9 cellular contexts compared by ENCODE assay signal in genomic region chr11:8671242-8671641, GRCh38. TPM values are rescaled to one million over a fixed set of nuclear protein-coding genes. Genes with fewer than 3 reads are reported as not detected.
DNase-seq lines count a peak whose midpoint lies in the region; ATAC-seq, FAIRE-seq and TF ChIP-seq lines count a peak whose summit lies in the region.
"Had no signal": no experiment of that assay in that cellular context is flagged by ENCODE, and none has a peak within 500 bp of the region (broad histone marks: within the 10 kb centered on the region; RNA-seq: fewer than 3 reads in every experiment).

No MANE protein-coding gene starts in this region.

- H3F3A ChIP-seq in neural progenitor cell (ENCODE audit: low read depth), result peaks cover 33% of the 10 kb centered on the region

- H3K27me3 Mint-ChIP-seq in neural progenitor cell (ENCODE audit: insufficient read depth, low read depth), result peaks cover 3% of the 10 kb centered on the region
- H3K27me3 Mint-ChIP-seq in activated T-helper 17 cell treated with anti-CD3 and anti-CD28 coated beads, Interleukin-2, amount 50 U/mL, for 72 hours, result no peaks in the 10 kb centered on the region
- H3K27me3 Mint-ChIP-seq: naive B cell had no signal

- H2AFZ ChIP-seq in neural progenitor cell (replicated peaks), result no peak overlapping the region

- no peaks in the 10 kb centered on the region for H3K27me3 ChIP-seq in neural progenitor cell
- no peaks in the 10 kb centered on the region for H3K27me3 ChIP-seq in small intestine (ENCODE audit: control insufficient read depth in 2 of 2, insufficient read depth in 2 of 2, low read length in 2 of 2)

- no peaks in the 10 kb centered on the region for H3K36me3 ChIP-seq in neural progenitor cell
- peaks cover 0 to 13% of the 10 kb centered on the region in 2 donors for H3K36me3 ChIP-seq in small intestine (ENCODE audit: control insufficient read depth in 2 of 2, insufficient read depth in 2 of 2, low read length in 2 of 2)

- H3K79me2 ChIP-seq in neural progenitor cell (ENCODE audit: low read depth), result no peaks in the 10 kb centered on the region

- no peak for FAIRE-seq in small intestine (lab: Jason Lieb, UNC)

- H3K4me1 ChIP-seq in neural progenitor cell (peaks cover 41% of the 10 kb centered on the region), small intestine (ENCODE audit: control insufficient read depth in 2 of 2, insufficient read depth in 1 of 2, low read depth in 1 of 2, low read length in 1 of 2) (no peaks in the 10 kb centered on the region)

- no peak overlapping the region for H3K9ac ChIP-seq in neural progenitor cell

- peaks cover 9% of the 10 kb centered on the region for H3K36me3 Mint-ChIP-seq in neural progenitor cell
- peaks cover 66% of the 10 kb centered on the region for H3K36me3 Mint-ChIP-seq in activated T-helper 17 cell treated with anti-CD3 and anti-CD28 coated beads, Interleukin-2, amount 50 U/mL, for 72 hours (ENCODE audit: low read depth)

- H3K9me3 Mint-ChIP-seq in neural progenitor cell, result peaks cover 4% of the 10 kb centered on the region
- H3K9me3 Mint-ChIP-seq in activated T-helper 17 cell treated with anti-CD3 and anti-CD28 coated beads, Interleukin-2, amount 50 U/mL, for 72 hours, result no peaks in the 10 kb centered on the region
- H3K9me3 Mint-ChIP-seq: naive B cell had no signal

- peak overlapping the region; percentile 76 for H3K4me3 Mint-ChIP-seq in neural progenitor cell
- no peak overlapping the region for H3K4me3 Mint-ChIP-seq in activated T-helper 17 cell treated with anti-CD3 and anti-CD28 coated beads, Interleukin-2, amount 50 U/mL, for 72 hours

- peak overlapping the region; percentile 100 for H3K27ac Mint-ChIP-seq in neural progenitor cell
- no peak overlapping the region for H3K27ac Mint-ChIP-seq in activated T-helper 17 cell treated with anti-CD3 and anti-CD28 coated beads, Interleukin-2, amount 50 U/mL, for 72 hours

- H3K9me3 ChIP-seq in neural progenitor cell (ENCODE audit: low read depth) (no peaks in the 10 kb centered on the region), small intestine (ENCODE audit: control insufficient read depth, low read depth) (no peaks in the 10 kb centered on the region)

- H3K27ac ChIP-seq in neural progenitor cell (peak overlapping the region; percentile 95), small intestine (ENCODE audit: low read depth in 1 of 2, low read length in 1 of 2) (peak overlapping the region in 1 of 2 donors; percentile 86)

- WGBS in small intestine, 3 donors, result 55 to 91% (median 83%) methylated on average over 4 of the region's 4 CpGs

- peak; percentile 87 for DNase-seq in Daoy (ENCODE audit: low read depth)
- DNase-seq in RKO (ENCODE audit: low spot score), result peak; percentile 96
- DNase-seq in fibroblast of mammary gland (ENCODE audit: low read depth), result peak; percentile 99
- DNase-seq in neural progenitor cell (ENCODE audit: low spot score), result peak; percentile 97
- no peak for DNase-seq in HT-29 (ENCODE audit: low spot score)
- DNase-seq in small intestine, result no peak
- DNase-seq: naive B cell had no signal

- H4K20me1 ChIP-seq in neural progenitor cell (ENCODE audit: low read depth), result no peaks in the 10 kb centered on the region

- peak overlapping the region; percentile 78 for H3K4me2 ChIP-seq in neural progenitor cell

- no peak for ATAC-seq in GM21423 (IDR thresholded peaks at IDR 0.05; ENCODE audit: unreplicated experiment)
- ATAC-seq in activated T-helper 17 cell treated with anti-CD3 and anti-CD28 coated beads, Interleukin-2, amount 50 U/mL, for 72 hours (replicated peaks), result no peak

- TF ChIP-seq CTCF in fibroblast of mammary gland (conservative IDR thresholded peaks at IDR 0.05; ENCODE audit: control insufficient read depth, insufficient read depth, low read depth, low read length), result no peak
- TF ChIP-seq CTCF in neural progenitor cell (IDR thresholded peaks at IDR 0.05), result no peak

- H3K4me3 ChIP-seq in fibroblast of mammary gland (ENCODE audit: control insufficient read depth, low read depth, low read length), result no peak overlapping the region
- peak overlapping the region; percentile 37 for H3K4me3 ChIP-seq in neural progenitor cell
- no peak overlapping the region for H3K4me3 ChIP-seq in small intestine (ENCODE audit: low read depth in 1 of 2, low read length in 2 of 2)

- H3K4me1 Mint-ChIP-seq in neural progenitor cell, result peaks cover 55% of the 10 kb centered on the region
- no peaks in the 10 kb centered on the region for H3K4me1 Mint-ChIP-seq in activated T-helper 17 cell treated with anti-CD3 and anti-CD28 coated beads, Interleukin-2, amount 50 U/mL, for 72 hours

RNA-seq across cellular contexts. Expression of gene TRIM66, which starts 11.2 kb away (rescaled TPM):
- 2.6 and 3.7 TPM in 2 replicates for total RNA-seq in Daoy (2014; rRNA removed; shearing (Covaris generic))
- 0.95 and 3.6 TPM in 2 replicates for total RNA-seq in neural progenitor cell (ENCODE audit: low replicate concordance)
- 6.7 and 7.0 TPM in 2 replicates for total RNA-seq in HT-29 (2014; rRNA removed; shearing (Covaris generic))
- 10 to 100 TPM; 15.2 to 19.9 TPM for total RNA-seq in activated T-helper 17 cell treated with anti-CD3 and anti-CD28 coated beads, Interleukin-2, amount 50 U/mL, for 72 hours
- polyA plus RNA-seq in small intestine, result 1 to 10 TPM; 1.4 to 4.9 (median 3.1) TPM

RNA-seq across cellular contexts. Expression of gene RPL27A, which starts 11.3 kb away (rescaled TPM):
- 741 and 770 TPM in 2 replicates for total RNA-seq in Daoy (2014; rRNA removed; shearing (Covaris generic))
- total RNA-seq in neural progenitor cell (ENCODE audit: low replicate concordance), result 1,116 and 1,250 TPM in 2 replicates
- 2,307 and 2,374 TPM in 2 replicates for total RNA-seq in HT-29 (2014; rRNA removed; shearing (Covaris generic))
- 1,000 to 10,000 TPM; 1,241 to 1,415 TPM for total RNA-seq in activated T-helper 17 cell treated with anti-CD3 and anti-CD28 coated beads, Interleukin-2, amount 50 U/mL, for 72 hours
- 1,000 to 10,000 TPM; 2,503 to 4,316 (median 3,232) TPM for polyA plus RNA-seq in small intestine

Comparison
In these comparisons a context has a peak if more than half of its experiments do, and no peak if none do; other contexts are left out.
1. DNase-seq: peak in Daoy (single experiment), RKO (single experiment), fibroblast of mammary gland (single experiment) and neural progenitor cell (single experiment); none in HT-29 (single experiment) and small intestine (single experiment).